ENCODE assay signal across 7 cellular contexts in the genomic region with DNA sequence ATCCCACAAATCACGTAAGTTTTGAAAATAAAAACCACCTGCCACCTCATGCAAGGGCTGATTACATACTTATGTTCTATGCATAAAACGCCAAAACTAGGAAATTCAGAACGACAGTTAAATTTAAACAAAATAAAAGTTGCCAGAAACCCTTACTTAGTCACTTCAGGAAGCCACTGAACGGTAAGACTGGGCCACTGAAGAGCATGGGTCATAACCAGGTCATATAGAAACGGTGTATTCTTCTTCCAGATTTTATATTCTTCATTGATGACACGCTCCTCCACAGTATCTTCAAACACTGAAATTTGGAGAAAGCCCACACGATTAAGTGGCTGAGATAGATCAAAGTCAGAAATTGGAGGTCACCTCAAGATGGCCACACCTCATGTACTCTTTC. TPM values are rescaled to one million over a fixed set of nuclear protein-coding genes. Genes with fewer than 3 reads are reported as not detected.
DNase-seq lines count a peak whose midpoint lies in the region; ATAC-seq and TF ChIP-seq lines count a peak whose summit lies in the region.

No MANE protein-coding gene starts in this region.

- ATAC-seq in activated B cell treated with CpG ODN at 0.5 μM for 24 hours (ENCODE audit: low read depth) = no peak
- no peak for ATAC-seq in stimulated activated memory B cell treated with anti-CD40 and anti-IgM and Interleukin-4, amounts not matched to agents 10 μg/mL and 1 μg/mL and 100 μg/mL, for 72 hours

- H3K4me3 ChIP-seq in HEK293 (ENCODE audit: low read depth, low read length) = peak overlapping the region; percentile 98
- peak overlapping the region; percentile 70 for H3K4me3 ChIP-seq in iPS-11a (ENCODE audit: low read depth, low read length)

- peaks cover 42 to 48% of the 10 kb centered on the region in 2 experiments for H3K36me3 ChIP-seq in HEK293 (ENCODE audit: control insufficient read depth in 2 of 2, insufficient read depth in 1 of 2, low read length in 2 of 2)

- peak overlapping the region; percentile 85 for H3K4me3 Mint-ChIP-seq in activated B cell treated with CpG ODN at 0.5 μM for 24 hours
- peak overlapping the region; percentile 81 for H3K4me3 Mint-ChIP-seq in stimulated activated memory B cell treated with anti-CD40 and anti-IgM and Interleukin-4, amounts not matched to agents 10 μg/mL and 1 μg/mL and 100 μg/mL, for 72 hours

- H3K9me3 Mint-ChIP-seq in activated B cell treated with CpG ODN at 0.5 μM for 24 hours = no peaks in the 10 kb centered on the region
- no peaks in the 10 kb centered on the region for H3K9me3 Mint-ChIP-seq in stimulated activated memory B cell treated with anti-CD40 and anti-IgM and Interleukin-4, amounts not matched to agents 10 μg/mL and 1 μg/mL and 100 μg/mL, for 72 hours

- no peaks in the 10 kb centered on the region for H3K9me3 ChIP-seq in HEK293 (ENCODE audit: control insufficient read depth, insufficient read depth, low read depth, low read length)

- TF ChIP-seq CTCF in HEK293 (tag by site-specific recombination; IDR thresholded peaks at IDR 0.05) (no peak), activated B cell treated with CpG ODN at 0.5 μM for 24 hours (IDR thresholded peaks at IDR 0.05) (no peak)

- peak overlapping the region; percentile 81 for H3K27ac Mint-ChIP-seq in activated B cell treated with CpG ODN at 0.5 μM for 24 hours
- H3K27ac Mint-ChIP-seq in stimulated activated memory B cell treated with anti-CD40 and anti-IgM and Interleukin-4, amounts not matched to agents 10 μg/mL and 1 μg/mL and 100 μg/mL, for 72 hours = peak overlapping the region; percentile 100

- no peaks in the 10 kb centered on the region for H3K27me3 Mint-ChIP-seq in activated B cell treated with CpG ODN at 0.5 μM for 24 hours
- H3K27me3 Mint-ChIP-seq in stimulated activated memory B cell treated with anti-CD40 and anti-IgM and Interleukin-4, amounts not matched to agents 10 μg/mL and 1 μg/mL and 100 μg/mL, for 72 hours = no peaks in the 10 kb centered on the region

- peaks cover 16% of the 10 kb centered on the region for H3K36me3 Mint-ChIP-seq in activated B cell treated with CpG ODN at 0.5 μM for 24 hours (ENCODE audit: low read depth)
- peaks cover 10% of the 10 kb centered on the region for H3K36me3 Mint-ChIP-seq in stimulated activated memory B cell treated with anti-CD40 and anti-IgM and Interleukin-4, amounts not matched to agents 10 μg/mL and 1 μg/mL and 100 μg/mL, for 72 hours

- peak overlapping the region; percentile 100 for H3K27ac ChIP-seq in HEK293 (ENCODE audit: extremely low read depth, low read depth, low read length)

- CTCF ChIA-PET in HEK293 (lab: Yijun Ruan, JAX) (interaction anchor here (1.3 kb wide), 1 partner anchor 16 kb away, joined by 3 read pairs; no protein-coding TSS in a partner anchor), activated B cell treated with CpG ODN at 0.5 μM for 24 hours (lab: Charles Lee) (no interaction called here)

- no peak for DNase-seq in activated B cell treated with CpG ODN at 0.5 μM for 24 hours
- no peak for DNase-seq in anterior cingulate cortex (lab: John Stamatoyannopoulos, UW)
- DNase-seq in NCI-H1105 treated with DMSO at 0.1 percent for 48 hours (lab: John Stamatoyannopoulos, UW) = no peak
- no peak for DNase-seq in superior temporal gyrus (ENCODE audit: extremely low spot score)

- peaks cover 8% of the 10 kb centered on the region for H3K4me1 ChIP-seq in HEK293 (ENCODE audit: control insufficient read depth, insufficient read depth, low read length)

- intact Hi-C loops in activated B cell treated with CpG ODN at 0.5 μM for 24 hours (cut with micrococcal nuclease) = loop anchor here (10.0 kb wide), 1 partner anchor 1194 kb away; no protein-coding TSS in a partner anchor

- peaks cover 46% of the 10 kb centered on the region for H3K4me1 Mint-ChIP-seq in activated B cell treated with CpG ODN at 0.5 μM for 24 hours
- peaks cover 24% of the 10 kb centered on the region for H3K4me1 Mint-ChIP-seq in stimulated activated memory B cell treated with anti-CD40 and anti-IgM and Interleukin-4, amounts not matched to agents 10 μg/mL and 1 μg/mL and 100 μg/mL, for 72 hours

- POLR2A ChIA-PET in HEK293 (lab: Yijun Ruan, JAX) (interaction anchor here (1.2 kb wide), 1 partner anchor 82 kb away, joined by 4 read pairs; no protein-coding TSS in a partner anchor), activated B cell treated with CpG ODN at 0.5 μM for 24 hours (lab: Charles Lee) (interaction anchor here (0.6 to 4.5 kb wide), 3 partner anchors 14 to 35 kb away, joined by 3 to 51 read pairs (median 3); no protein-coding TSS in a partner anchor)

TF ChIP-seq in HEK293, 187 proteins besides CTCF, POLR2A, EP300 and RAD21:
- TF ChIP-seq ZNF280C (tag by site-specific recombination; IDR thresholded peaks at IDR 0.05) (no peak), ZNF600 (tag by site-specific recombination; IDR thresholded peaks at IDR 0.05) (no peak), ZNF785 (tag by site-specific recombination; IDR thresholded peaks at IDR 0.05) (no peak), ZNF221 (tag by site-specific recombination; IDR thresholded peaks at IDR 0.05; ENCODE audit: borderline replicate concordance) (no peak), ZNF121 (tag by site-specific recombination; IDR thresholded peaks at IDR 0.05) (no peak), ZNF155 (tag by site-specific recombination; IDR thresholded peaks at IDR 0.05) (no peak), ZNF501 (tag by site-specific recombination; IDR thresholded peaks at IDR 0.05) (no peak), ZNF341 (tag by site-specific recombination; IDR thresholded peaks at IDR 0.05; ENCODE audit: low read depth) (no peak), ZNF561 (tag by site-specific recombination; IDR thresholded peaks at IDR 0.05; ENCODE audit: borderline replicate concordance) (no peak), ZNF596 (tag by site-specific recombination; IDR thresholded peaks at IDR 0.05) (no peak), ZNF621 (tag by site-specific recombination; IDR thresholded peaks at IDR 0.05) (no peak), ZNF280D (tag by site-specific recombination; IDR thresholded peaks at IDR 0.05) (no peak), ZNF558 (tag by site-specific recombination; IDR thresholded peaks at IDR 0.05) (no peak), ZNF571 (tag by site-specific recombination; IDR thresholded peaks at IDR 0.05) (no peak), ZFP37 (tag by site-specific recombination; IDR thresholded peaks at IDR 0.05) (no peak), OVOL3 (tag by site-specific recombination; IDR thresholded peaks at IDR 0.05) (no peak), ZBTB8A (tag by site-specific recombination; IDR thresholded peaks at IDR 0.05) (no peak)
TF ChIP-seq in HEK293: peak in this region for 0.

RNA-seq across cellular contexts. Expression of gene RBBP7, which starts 1.2 kb away (rescaled TPM):
- 97.9 and 103 TPM in 2 replicates for total RNA-seq in activated B cell treated with CpG ODN at 0.5 μM for 24 hours
